ENCODE assay signal across 16 cellular contexts in genomic region chr20:33431797-33432381, GRCh38. TPM values are rescaled to one million over a fixed set of nuclear protein-coding genes. Genes with fewer than 3 reads are reported as not detected.
DNase-seq lines count a peak whose midpoint lies in the region; ATAC-seq and TF ChIP-seq lines count a peak whose summit lies in the region.
"Had no signal": no experiment of that assay in that cellular context is flagged by ENCODE, and none has a peak within 500 bp of the region (broad histone marks: within the 10 kb centered on the region; RNA-seq: fewer than 3 reads in every experiment).

No MANE protein-coding gene starts in this region.

- no peaks in the 10 kb centered on the region for H3K27me3 ChIP-seq in breast epithelium
- no peaks in the 10 kb centered on the region for H3K27me3 ChIP-seq in mammary epithelial cell (ENCODE audit: insufficient read depth, low read length)
- H3K27me3 ChIP-seq in ovary = no peaks in the 10 kb centered on the region
- no peaks in the 10 kb centered on the region for H3K27me3 ChIP-seq in aorta (ENCODE audit: control insufficient read depth in 1 of 2, insufficient read depth in 2 of 2, low read length in 1 of 2)
- no peaks in the 10 kb centered on the region for H3K27me3 ChIP-seq in CD4-positive, alpha-beta T cell (ENCODE audit: control insufficient read depth, insufficient read depth, low read length)

- H3K9ac ChIP-seq in mammary epithelial cell (ENCODE audit: insufficient read depth, low read length) = no peak overlapping the region

- CTCF ChIA-PET in mammary epithelial cell (lab: Charles Lee; ENCODE audit: low non-redundant PET) = no interaction called here
- CTCF ChIA-PET in CD4-positive, alpha-beta T cell (lab: Charles Lee) = no interaction called here

- TF ChIP-seq POLR2A in breast epithelium (IDR thresholded peaks at IDR 0.05) (no peak), ovary (IDR thresholded peaks at IDR 0.05) (no peak)

- no peaks in the 10 kb centered on the region for H3K36me3 ChIP-seq in breast epithelium
- H3K36me3 ChIP-seq in mammary epithelial cell (ENCODE audit: insufficient read depth, low read length) = no peaks in the 10 kb centered on the region
- no peaks in the 10 kb centered on the region for H3K36me3 ChIP-seq in ovary
- peaks cover 0 to 3% of the 10 kb centered on the region in 2 donors for H3K36me3 ChIP-seq in aorta (ENCODE audit: control insufficient read depth in 1 of 2, insufficient read depth in 2 of 2, low read length in 1 of 2)

- no peaks in the 10 kb centered on the region for H3K4me1 Mint-ChIP-seq in CD4-positive, alpha-beta T cell (ENCODE audit: low read depth)
- H3K4me1 Mint-ChIP-seq: activated naive CD4-positive, alpha-beta T cell treated with anti-CD3 and anti-CD28 coated beads, Interleukin-2, amount 10 ng/mL, durations not matched to agents 7 days and 5 days; CD4-positive, alpha-beta memory T cell; central memory CD8-positive, alpha-beta T cell; GM23338 had no signal

- H3K4me3 Mint-ChIP-seq in CD4-positive, alpha-beta T cell = no peak overlapping the region
- H3K4me3 Mint-ChIP-seq: activated naive CD4-positive, alpha-beta T cell treated with anti-CD3 and anti-CD28 coated beads, Interleukin-2, amount 10 ng/mL, durations not matched to agents 7 days and 5 days; CD4-positive, alpha-beta memory T cell; central memory CD8-positive, alpha-beta T cell; GM23338 had no signal

- no TSS peak for BruUV-seq in mammary epithelial cell (replicated peaks; lab: Mats Ljungman, UMichigan)

- no peak overlapping the region for H3K4me3 ChIP-seq in breast epithelium
- no peak overlapping the region for H3K4me3 ChIP-seq in mammary epithelial cell (replicated peaks in 1 of 3; ENCODE audit: insufficient read depth in 1 of 3, low read depth in 2 of 3, low read length in 3 of 3)
- H3K4me3 ChIP-seq in ovary = no peak overlapping the region
- H3K4me3 ChIP-seq in aorta (ENCODE audit: low read length in 2 of 2) = no peak overlapping the region
- H3K4me3 ChIP-seq: GM23338 had no signal

- no peaks in the 10 kb centered on the region for H3K27me3 Mint-ChIP-seq in CD4-positive, alpha-beta T cell
- H3K27me3 Mint-ChIP-seq: activated naive CD4-positive, alpha-beta T cell treated with anti-CD3 and anti-CD28 coated beads, Interleukin-2, amount 10 ng/mL, durations not matched to agents 7 days and 5 days; CD4-positive, alpha-beta memory T cell; central memory CD8-positive, alpha-beta T cell had no signal

- POLR2A ChIA-PET in CD4-positive, alpha-beta T cell (lab: Charles Lee) = no interaction called here

- no peaks in the 10 kb centered on the region for H4K20me1 ChIP-seq in mammary epithelial cell (ENCODE audit: insufficient read depth, low read length)

- dilution Hi-C loops in mammary epithelial cell (cut with HindIII; ENCODE audit: low sequenced_read_pairs) = no loop called here

- no peak for TF ChIP-seq CTCF in breast epithelium (IDR thresholded peaks at IDR 0.05)
- TF ChIP-seq CTCF in mammary epithelial cell (conservative IDR thresholded peaks at IDR 0.05 in 1 of 2, IDR thresholded peaks at IDR 0.05 in 1 of 2; ENCODE audit: extremely low read depth in 1 of 2, insufficient read depth in 1 of 2, low read depth in 1 of 2, low read length in 2 of 2) = no peak
- no peak for TF ChIP-seq CTCF in ovary (IDR thresholded peaks at IDR 0.05)
- no peak for TF ChIP-seq CTCF in CD4-positive, alpha-beta T cell (IDR thresholded peaks at IDR 0.05)

- no peaks in the 10 kb centered on the region for H3K9me3 ChIP-seq in breast epithelium
- H3K9me3 ChIP-seq in mammary epithelial cell (replicated peaks; ENCODE audit: insufficient read depth, low read length) = no peaks in the 10 kb centered on the region
- H3K9me3 ChIP-seq in ovary = no peaks in the 10 kb centered on the region
- H3K9me3 ChIP-seq in aorta (ENCODE audit: control insufficient read depth, low read length) = no peaks in the 10 kb centered on the region
- no peaks in the 10 kb centered on the region for H3K9me3 ChIP-seq in CD4-positive, alpha-beta T cell (ENCODE audit: control insufficient read depth, low read length)

- H2AFZ ChIP-seq in mammary epithelial cell (ENCODE audit: low read depth, low read length) = no peak overlapping the region
- H2AFZ ChIP-seq: GM23338 had no signal

- H3K27ac Mint-ChIP-seq in CD4-positive, alpha-beta T cell = no peak overlapping the region
- H3K27ac Mint-ChIP-seq: activated naive CD4-positive, alpha-beta T cell treated with anti-CD3 and anti-CD28 coated beads, Interleukin-2, amount 10 ng/mL, durations not matched to agents 7 days and 5 days; GM23338 had no signal

- ATAC-seq in aorta (ENCODE audit: low FRiP score) (peak; percentile 54), HG03378 (IDR thresholded peaks at IDR 0.05; ENCODE audit: unreplicated experiment) (no peak), GM18907 (IDR thresholded peaks at IDR 0.05; ENCODE audit: unreplicated experiment) (no peak)
- no peak for ATAC-seq in CD4-positive, alpha-beta T cell (ENCODE audit: poor library complexity)
- ATAC-seq: GM23338 had no signal

- DNase-seq in breast epithelium (ENCODE audit: low spot score in 2 of 2) (peak in 1 of 2 donors; percentile 34), mammary epithelial cell (no peak), head of caudate nucleus (peak in 24 of 42 donors; percentile 7 to 76 (median 41)), ovary (peak; percentile 29 to 59 (median 41)), aorta (no peak)
- no peak for DNase-seq in CD4-positive, alpha-beta T cell
- DNase-seq: activated naive CD4-positive, alpha-beta T cell treated with anti-CD3 and anti-CD28 coated beads, Interleukin-2, amount 10 ng/mL, durations not matched to agents 7 days and 5 days; CD4-positive, alpha-beta memory T cell; kidney glomerular epithelial cell; NCI-H187; SIG-M5 had no signal

- H3K27ac ChIP-seq in breast epithelium (peak overlapping the region; percentile 23 to 68), mammary epithelial cell (ENCODE audit: insufficient read depth, low read depth, low read length) (no peak overlapping the region), ovary (peak overlapping the region in 1 of 2 donors; percentile 21), aorta (ENCODE audit: low read depth in 1 of 2, low read length in 2 of 2) (peak overlapping the region in 1 of 2 donors; percentile 96)
- H3K27ac ChIP-seq in CD4-positive, alpha-beta T cell (ENCODE audit: low read depth, low read length) = no peak overlapping the region
- H3K27ac ChIP-seq: 22Rv1 had no signal

- H3K4me1 ChIP-seq in breast epithelium (no peaks in the 10 kb centered on the region), mammary epithelial cell (ENCODE audit: insufficient read depth, low read length) (no peaks in the 10 kb centered on the region), ovary (ENCODE audit: insufficient read depth) (peaks cover 5% of the 10 kb centered on the region), aorta (ENCODE audit: control insufficient read depth in 1 of 2, insufficient read depth in 2 of 2, low read length in 2 of 2) (peaks cover 2 to 4% of the 10 kb centered on the region in 2 donors)

- no peak overlapping the region for H3K4me2 ChIP-seq in mammary epithelial cell (ENCODE audit: insufficient read depth, low read depth, low read length)
- H3K4me2 ChIP-seq: GM23338 had no signal

- WGBS in mammary epithelial cell (ENCODE audit: low coverage, missing lambda C conversion rate) = 50% methylated on average over 4 of the region's 5 CpGs
- 27 to 32% (median 32%) methylated on average over 5 of the region's 5 CpGs for WGBS in ovary, 3 donors
- WGBS in aorta, 2 donors = 18 to 20% methylated on average over 5 of the region's 5 CpGs

- intact Hi-C loops in breast epithelium (cut with DNase I; ENCODE audit: low total_unique reads) = no loop called here
- intact Hi-C loops in mammary epithelial cell (cut with micrococcal nuclease) = no loop called here
- intact Hi-C loops in head of caudate nucleus (cut with DNase I) = no loop called here
- intact Hi-C loops in ovary (cut with DNase I) = no loop called here
- intact Hi-C loops in aorta (cut with DNase I) = no loop called here
- intact Hi-C loops in CD4-positive, alpha-beta T cell (cut with DNase I, micrococcal nuclease) = no loop called here

- in situ Hi-C loops in mammary epithelial cell (cut with MboI; ENCODE audit: low sequenced_read_pairs in 2 of 2) = no loop called here

- H3K79me2 ChIP-seq in mammary epithelial cell (ENCODE audit: insufficient read depth, low read length) = no peaks in the 10 kb centered on the region

- no peaks in the 10 kb centered on the region for H3K9me3 Mint-ChIP-seq in CD4-positive, alpha-beta T cell
- H3K9me3 Mint-ChIP-seq: activated naive CD4-positive, alpha-beta T cell treated with anti-CD3 and anti-CD28 coated beads, Interleukin-2, amount 10 ng/mL, durations not matched to agents 7 days and 5 days; CD4-positive, alpha-beta memory T cell; central memory CD8-positive, alpha-beta T cell had no signal

- H3K36me3 Mint-ChIP-seq in CD4-positive, alpha-beta T cell (ENCODE audit: low read depth) = no peaks in the 10 kb centered on the region
- H3K36me3 Mint-ChIP-seq: activated naive CD4-positive, alpha-beta T cell treated with anti-CD3 and anti-CD28 coated beads, Interleukin-2, amount 10 ng/mL, durations not matched to agents 7 days and 5 days had no signal

- TF ChIP-seq EP300 in ovary (IDR thresholded peaks at IDR 0.05) = no peak

RNA-seq across cellular contexts. Expression of gene SNTA1, which starts 11.7 kb away (rescaled TPM):
- total RNA-seq in breast epithelium = 100 to 1,000 TPM in 1 of 3 donors, 10 to 100 TPM in 2; 19.3 to 121 (median 21.1) TPM
- 10 to 100 TPM in 1 of 2 donors, 1 to 10 TPM in 1; 9.4 to 11.7 TPM for total RNA-seq in mammary epithelial cell
- 8.1 TPM for polyA plus RNA-seq in mammary epithelial cell
- polyA minus RNA-seq in mammary epithelial cell = 10.4 TPM
- 10 to 100 TPM; 18.4 to 31.5 (median 24.2) TPM for total RNA-seq in ovary
- 10 to 100 TPM in 1 of 2 donors, 1 to 10 TPM in 1; 6.3 to 20.2 TPM for polyA plus RNA-seq in ovary
- 10 to 100 TPM; 37.5 to 43.2 TPM for total RNA-seq in aorta
- 10 to 100 TPM; 46.3 to 61.4 TPM for polyA plus RNA-seq in aorta
- total RNA-seq in CD4-positive, alpha-beta T cell = 1 to 10 TPM; 5.0 to 5.2 TPM

RNA-seq across cellular contexts. Expression of gene CDK5RAP1, which starts 30.6 kb away (rescaled TPM):
- 10 to 100 TPM; 21.8 to 32.4 (median 29.4) TPM for total RNA-seq in breast epithelium
- 10 to 100 TPM; 20.7 to 35.5 TPM for total RNA-seq in mammary epithelial cell
- polyA plus RNA-seq in mammary epithelial cell = 37.1 TPM
- polyA minus RNA-seq in mammary epithelial cell = 24.9 TPM
- total RNA-seq in ovary = 10 to 100 TPM; 17.3 to 23.5 (median 19.4) TPM
- polyA plus RNA-seq in ovary = 10 to 100 TPM; 18.4 to 31.9 TPM
- 10 to 100 TPM; 23.4 to 23.9 TPM for total RNA-seq in aorta
- 10 to 100 TPM; 16.8 to 65.7 TPM for polyA plus RNA-seq in aorta
- 10 to 100 TPM; 59.7 to 63.0 TPM for total RNA-seq in CD4-positive, alpha-beta T cell

RNA-seq across cellular contexts. Expression of gene CBFA2T2, which starts 58.0 kb away (rescaled TPM):
- total RNA-seq in breast epithelium = 10 to 100 TPM; 10.9 to 20.9 (median 17.0) TPM
- total RNA-seq in mammary epithelial cell = 10 to 100 TPM; 10.5 to 13.7 TPM
- 6.0 TPM for polyA plus RNA-seq in mammary epithelial cell
- polyA minus RNA-seq in mammary epithelial cell = 14.1 TPM
- 10 to 100 TPM; 11.5 to 29.8 (median 21.5) TPM for total RNA-seq in ovary
- 10 to 100 TPM in 1 of 2 donors, 1 to 10 TPM in 1; 9.4 to 21.2 TPM for polyA plus RNA-seq in ovary
- total RNA-seq in aorta = 10 to 100 TPM; 15.7 to 20.2 TPM
- 1 to 10 TPM; 2.1 to 8.2 TPM for polyA plus RNA-seq in aorta
- 10 to 100 TPM; 17.9 to 18.6 TPM for total RNA-seq in CD4-positive, alpha-beta T cell

Comparison
In these comparisons a context has a peak if more than half of its experiments do, and no peak if none do; other contexts are left out.
1. H3K27ac ChIP-seq: peak in breast epithelium (2 of 2); none in mammary epithelial cell (single experiment) and CD4-positive, alpha-beta T cell (single experiment).
2. DNase-seq: peak in head of caudate nucleus (24 of 42) and ovary (5 of 5); none in mammary epithelial cell (single experiment), aorta (0 of 2) and CD4-positive, alpha-beta T cell (0 of 10).